In the genomic region with DNA sequence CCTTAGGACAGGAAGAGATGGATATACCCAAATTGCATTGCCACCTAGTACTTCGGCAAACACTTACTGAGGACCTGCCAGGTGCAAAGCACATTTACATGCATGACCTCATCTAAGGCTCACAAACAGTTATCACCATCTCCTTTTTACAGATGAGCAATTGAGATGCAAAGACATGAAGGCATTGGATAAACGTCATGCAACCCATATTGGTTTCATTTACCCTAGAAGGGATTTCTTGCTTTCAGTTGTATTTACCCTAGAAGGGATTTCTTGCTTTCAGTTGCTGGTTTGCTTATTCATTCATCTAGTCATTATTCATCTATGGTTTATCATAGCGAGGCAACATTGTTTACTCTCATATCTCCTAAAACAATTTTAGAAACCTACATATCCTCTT, we compare ENCODE assay signal across 10 cellular contexts. TPM values are rescaled to one million over a fixed set of nuclear protein-coding genes. Genes with fewer than 3 reads are reported as not detected.
DNase-seq lines count a peak whose midpoint lies in the region; ATAC-seq and TF ChIP-seq lines count a peak whose summit lies in the region.
"Had no signal": no experiment of that assay in that cellular context is flagged by ENCODE, and none has a peak within 500 bp of the region (broad histone marks: within the 10 kb centered on the region; RNA-seq: fewer than 3 reads in every experiment).

No MANE protein-coding gene starts in this region.

- H3K4me1 ChIP-seq in lower lobe of right lung: peaks cover 43% of the 10 kb centered on the region
- peaks cover 4% of the 10 kb centered on the region for H3K4me1 ChIP-seq in CD4-positive, alpha-beta memory T cell (ENCODE audit: insufficient read depth, low read length)

- H3K27me3 Mint-ChIP-seq in CD4-positive, alpha-beta memory T cell: peaks cover 11 to 19% of the 10 kb centered on the region in 2 donors

- no peak overlapping the region for H3K27ac Mint-ChIP-seq in CD4-positive, alpha-beta memory T cell
- H3K27ac Mint-ChIP-seq: nephron had no signal

- intact Hi-C loops in lower lobe of right lung (cut with DNase I): no loop called here
- intact Hi-C loops in CD4-positive, alpha-beta memory T cell (cut with micrococcal nuclease): no loop called here

- peak; percentile 75 for ATAC-seq in GM19372 (IDR thresholded peaks at IDR 0.05; ENCODE audit: low read depth, unreplicated experiment)
- ATAC-seq in HG03039 (IDR thresholded peaks at IDR 0.05; ENCODE audit: unreplicated experiment): peak; percentile 65
- no peak for ATAC-seq in lower lobe of right lung

- H3K4me3 Mint-ChIP-seq in CD4-positive, alpha-beta memory T cell: no peak overlapping the region
- H3K4me3 Mint-ChIP-seq: nephron had no signal

- H3K27ac ChIP-seq in lower lobe of right lung: no peak overlapping the region
- no peak overlapping the region for H3K27ac ChIP-seq in CD4-positive, alpha-beta memory T cell (ENCODE audit: low read depth, low read length)
- H3K27ac ChIP-seq: ascending aorta had no signal

- CTCF ChIA-PET in CD4-positive, alpha-beta memory T cell (lab: Charles Lee; ENCODE audit: partially characterized antibody): no interaction called here

- POLR2A ChIA-PET in CD4-positive, alpha-beta memory T cell (lab: Charles Lee; ENCODE audit: partially characterized antibody): no interaction called here

- H3K4me3 ChIP-seq in GM12865 (ENCODE audit: low read depth, low read length): no peak overlapping the region
- no peak overlapping the region for H3K4me3 ChIP-seq in lower lobe of right lung
- no peak overlapping the region for H3K4me3 ChIP-seq in CD4-positive, alpha-beta memory T cell (ENCODE audit: low read length in 2 of 2)
- H3K4me3 ChIP-seq: ascending aorta had no signal

- no peaks in the 10 kb centered on the region for H3K9me3 Mint-ChIP-seq in CD4-positive, alpha-beta memory T cell
- H3K9me3 Mint-ChIP-seq: nephron had no signal

- H3K36me3 ChIP-seq in lower lobe of right lung: no peaks in the 10 kb centered on the region
- H3K36me3 ChIP-seq in CD4-positive, alpha-beta memory T cell (ENCODE audit: insufficient read depth, low read length): no peaks in the 10 kb centered on the region
- H3K36me3 ChIP-seq: ascending aorta had no signal

- H3K36me3 Mint-ChIP-seq in CD4-positive, alpha-beta memory T cell: no peaks in the 10 kb centered on the region

- DNase-seq in GM12865 (ENCODE audit: low read depth) (peak; percentile 90), NCI-H510A treated with DMSO at 0.1 percent for 48 hours (lab: John Stamatoyannopoulos, UW) (peak; percentile 95), lower lobe of right lung (no peak), HCEC 1CT (no peak)
- DNase-seq in activated CD4-positive, alpha-beta T cell treated with anti-CD3 and anti-CD28 coated beads for 4 hours: no peak
- DNase-seq in CD4-positive, alpha-beta memory T cell: no peak

- no peaks in the 10 kb centered on the region for H3K9me3 ChIP-seq in lower lobe of right lung
- H3K9me3 ChIP-seq in CD4-positive, alpha-beta memory T cell (ENCODE audit: control insufficient read depth in 1 of 2, low read length in 2 of 2): no peaks in the 10 kb centered on the region
- H3K9me3 ChIP-seq: ascending aorta had no signal

- peaks cover 6 to 15% (median 8%) of the 10 kb centered on the region in 4 donors for H3K4me1 Mint-ChIP-seq in CD4-positive, alpha-beta memory T cell

- TF ChIP-seq CTCF in GM12865 (IDR thresholded peaks at IDR 0.05; ENCODE audit: insufficient read depth, low read depth, low read length, missing control alignments): no peak
- TF ChIP-seq CTCF in lower lobe of right lung (IDR thresholded peaks at IDR 0.05): no peak

- H3K27me3 ChIP-seq in lower lobe of right lung (ENCODE audit: low read depth): no peaks in the 10 kb centered on the region
- H3K27me3 ChIP-seq in CD4-positive, alpha-beta memory T cell (ENCODE audit: insufficient read depth, low read length): no peaks in the 10 kb centered on the region
- H3K27me3 ChIP-seq: ascending aorta had no signal

RNA-seq across cellular contexts. Expression of a gene that starts 52.2 kb away (rescaled TPM):
- 1.5 TPM for total RNA-seq in lower lobe of right lung
- not detected for total RNA-seq in CD4-positive, alpha-beta memory T cell
- not detected for polyA plus RNA-seq in CD4-positive, alpha-beta memory T cell
- total RNA-seq: ascending aorta had no signal

Comparison
In these comparisons a context has a peak if more than half of its experiments do, and no peak if none do; other contexts are left out.
1. DNase-seq: peak in GM12865 (single experiment) and NCI-H510A treated with DMSO at 0.1 percent for 48 hours (single experiment); none in lower lobe of right lung (single experiment), HCEC 1CT (single experiment), activated CD4-positive, alpha-beta T cell treated with anti-CD3 and anti-CD28 coated beads for 4 hours (0 of 2) and CD4-positive, alpha-beta memory T cell (0 of 5).
2. ATAC-seq: peak in GM19372 (single experiment) and HG03039 (single experiment); none in lower lobe of right lung (0 of 2).